Comparison of ENCODE assay signal across 38 cellular contexts in the genomic region with DNA sequence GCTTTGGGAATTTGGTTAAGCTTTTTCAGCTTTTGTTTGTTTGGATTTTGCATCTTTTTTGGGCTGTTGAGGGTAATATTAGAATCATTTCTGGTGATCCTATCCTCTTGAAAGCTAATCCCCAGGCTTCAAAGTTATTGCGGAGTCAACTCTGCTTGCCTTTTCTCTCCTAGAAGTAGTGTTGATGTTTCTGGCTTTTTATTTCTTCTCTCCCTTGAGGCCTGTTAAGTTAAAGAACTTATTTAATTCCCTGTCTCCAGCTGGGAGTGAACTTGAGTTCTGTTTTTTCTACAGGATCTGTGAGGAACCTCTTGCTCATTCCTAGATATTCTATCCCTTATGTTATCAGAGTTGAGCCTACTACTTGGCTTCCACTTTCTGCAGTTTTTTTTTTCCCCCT. TPM values are rescaled to one million over a fixed set of nuclear protein-coding genes. Genes with fewer than 3 reads are reported as not detected.
"Had no signal": no experiment of that assay in that cellular context is flagged by ENCODE, and none has a peak within 500 bp of the region (broad histone marks: within the 10 kb centered on the region; RNA-seq: fewer than 3 reads in every experiment).

No MANE protein-coding gene starts in this region.

- H3K36me3 Mint-ChIP-seq: activated naive CD4-positive, alpha-beta T cell treated with anti-CD3 and anti-CD28 coated beads, Interleukin-2, amount 10 ng/mL, durations not matched to agents 7 days and 5 days; activated naive CD4-positive, alpha-beta T cell treated with anti-CD3 and anti-CD28 coated beads, Interleukin-2, amount 50 U/mL, for 24 hours; activated naive CD4-positive, alpha-beta T cell treated with anti-CD3 and anti-CD28 coated beads, Interleukin-2, amount 50 U/mL, for 72 hours; activated naive CD8-positive, alpha-beta T cell; activated naive CD8-positive, alpha-beta T cell treated with anti-CD3 and anti-CD28 coated beads for 36 hours; activated naive CD8-positive, alpha-beta T cell treated with anti-CD3 and anti-CD28 coated beads, Interleukin-2, amount 10 ng/mL, durations not matched to agents 7 days and 5 days; brain had no signal

- H3K27me3 ChIP-seq: adrenal gland, ascending aorta, body of pancreas, brain microvascular endothelial cell, breast epithelium, cardiac muscle cell had no signal

- H3K4me1 ChIP-seq: ascending aorta, body of pancreas, breast epithelium had no signal

- H3K4me1 Mint-ChIP-seq: activated naive CD4-positive, alpha-beta T cell treated with anti-CD3 and anti-CD28 coated beads, Interleukin-2, amount 10 ng/mL, durations not matched to agents 7 days and 5 days; activated naive CD4-positive, alpha-beta T cell treated with anti-CD3 and anti-CD28 coated beads, Interleukin-2, amount 50 U/mL, for 24 hours; activated naive CD8-positive, alpha-beta T cell treated with anti-CD3 and anti-CD28 coated beads for 36 hours; activated naive CD8-positive, alpha-beta T cell treated with anti-CD3 and anti-CD28 coated beads, Interleukin-2, amount 10 ng/mL, durations not matched to agents 7 days and 5 days; activated naive CD8-positive, alpha-beta T cell treated with anti-CD3 and anti-CD28 coated beads, Interleukin-2, amount 50 U/mL, for 24 hours; activated T-helper 17 cell treated with anti-CD3 and anti-CD28 coated beads, Interleukin-2, amount 50 U/mL, for 72 hours; brain; central memory CD8-positive, alpha-beta T cell had no signal

- H3K9me3 ChIP-seq: adrenal gland, body of pancreas, breast epithelium had no signal

- ATAC-seq: activated naive CD4-positive, alpha-beta T cell treated with anti-CD3 and anti-CD28 coated beads, Interleukin-2, amount 50 U/mL, for 72 hours; activated naive CD8-positive, alpha-beta T cell treated with anti-CD3 and anti-CD28 coated beads, Interleukin-2, amount 50 U/mL, for 24 hours; activated T-cell treated with anti-CD3 and anti-CD28 coated beads, Interleukin-2, amount 50 U/mL, for 4 hours; activated T-cell treated with anti-CD3 and anti-CD28 coated beads, Interleukin-2, amount 50 U/mL, for 72 hours; activated T-helper 17 cell treated with anti-CD3 and anti-CD28 coated beads, Interleukin-2, amount 50 U/mL, for 72 hours; body of pancreas had no signal

- DNase-seq: activated effector memory CD4-positive, alpha-beta T cell treated with anti-CD3 and anti-CD28 coated beads, Interleukin-2, amount 50 U/mL, for 16 hours; activated effector memory CD4-positive, alpha-beta T cell treated with Interleukin-2 at 50 U/mL for 16 hours; activated gamma-delta T cell; activated gamma-delta T cell treated with Interleukin-2 at 50 U/mL for 16 hours; activated naive CD4-positive, alpha-beta T cell; activated naive CD4-positive, alpha-beta T cell treated with anti-CD3 and anti-CD28 coated beads for 36 hours; activated naive CD4-positive, alpha-beta T cell treated with anti-CD3 and anti-CD28 coated beads, Interleukin-2, amount 10 ng/mL, durations not matched to agents 7 days and 5 days; activated naive CD4-positive, alpha-beta T cell treated with anti-CD3 and anti-CD28 coated beads, Interleukin-2, amount 50 U/mL, for 16 hours; activated naive CD4-positive, alpha-beta T cell treated with Interleukin-2 at 50 U/mL for 16 hours; activated naive CD8-positive, alpha-beta T cell treated with anti-CD3 and anti-CD28 coated beads for 36 hours; activated naive CD8-positive, alpha-beta T cell treated with anti-CD3 and anti-CD28 coated beads, Interleukin-2, amount 10 ng/mL, durations not matched to agents 7 days and 5 days; activated naive CD8-positive, alpha-beta T cell treated with anti-CD3 and anti-CD28 coated beads, Interleukin-2, amount 50 U/mL, for 24 hours; activated T-cell treated with anti-CD3 and anti-CD28 coated beads, Interleukin-2, amount 50 U/mL, for 1 hour; activated T-cell treated with anti-CD3 and anti-CD28 coated beads, Interleukin-2, amount 50 U/mL, for 24 hours; activated T-cell treated with anti-CD3 and anti-CD28 coated beads, Interleukin-2, amount 50 U/mL, for 4 hours; activated T-cell treated with anti-CD3 and anti-CD28 coated beads, Interleukin-2, amount 50 U/mL, for 48 hours; activated T-cell treated with anti-CD3 and anti-CD28 coated beads, Interleukin-2, amount 50 U/mL, for 72 hours; adrenal gland; amniotic stem cell; amygdala; anterior cingulate cortex; aorta; body of pancreas; brain microvascular endothelial cell; caudate nucleus; central memory CD4-positive, alpha-beta T cell; cerebellar nuclear complex had no signal

- H3K27ac ChIP-seq: adrenal gland, ascending aorta, body of pancreas, brain microvascular endothelial cell, breast epithelium, cardiac muscle cell had no signal

- H3K9me3 Mint-ChIP-seq: activated naive CD4-positive, alpha-beta T cell treated with anti-CD3 and anti-CD28 coated beads, Interleukin-2, amount 10 ng/mL, durations not matched to agents 7 days and 5 days; activated naive CD4-positive, alpha-beta T cell treated with anti-CD3 and anti-CD28 coated beads, Interleukin-2, amount 50 U/mL, for 72 hours; activated naive CD8-positive, alpha-beta T cell treated with anti-CD3 and anti-CD28 coated beads for 36 hours; activated naive CD8-positive, alpha-beta T cell treated with anti-CD3 and anti-CD28 coated beads, Interleukin-2, amount 10 ng/mL, durations not matched to agents 7 days and 5 days; activated T-cell treated with anti-CD3 and anti-CD28 coated beads, Interleukin-2, amount 50 U/mL, for 24 hours; activated T-helper 1 cell treated with anti-CD3 and anti-CD28 coated beads, Interleukin-12 subunit alpha, Interleukin-12 subunit beta, Interleukin-2, Interleukin-4 antibody, amounts not matched to agents 30 ng/mL and 10 ng/mL and 1 ng/mL, durations not matched to agents 14 hours and 24 hours and 36 hours; activated T-helper 17 cell treated with anti-CD3 and anti-CD28 coated beads, Interleukin-2, amount 50 U/mL, for 72 hours; activated T-helper 2 cell treated with anti-CD3 and anti-CD28 coated beads, Interferon-gamma antibody, Interleukin-2, Interleukin-4, amounts not matched to agents 10 μg/mL and 5 μg/mL and 100 μg/mL, durations not matched to agents 14 hours and 24 hours and 36 hours; brain; central memory CD8-positive, alpha-beta T cell had no signal

- H3K4me3 Mint-ChIP-seq: activated naive CD4-positive, alpha-beta T cell treated with anti-CD3 and anti-CD28 coated beads for 36 hours; activated naive CD4-positive, alpha-beta T cell treated with anti-CD3 and anti-CD28 coated beads, Interleukin-2, amount 10 ng/mL, durations not matched to agents 7 days and 5 days; activated naive CD4-positive, alpha-beta T cell treated with anti-CD3 and anti-CD28 coated beads, Interleukin-2, amount 50 U/mL, for 24 hours; activated naive CD8-positive, alpha-beta T cell; activated naive CD8-positive, alpha-beta T cell treated with anti-CD3 and anti-CD28 coated beads for 36 hours; activated naive CD8-positive, alpha-beta T cell treated with anti-CD3 and anti-CD28 coated beads, Interleukin-2, amount 10 ng/mL, durations not matched to agents 7 days and 5 days; activated naive CD8-positive, alpha-beta T cell treated with anti-CD3 and anti-CD28 coated beads, Interleukin-2, amount 50 U/mL, for 24 hours; activated T-cell treated with anti-CD3 and anti-CD28 coated beads, Interleukin-2, amount 50 U/mL, for 24 hours; activated T-cell treated with anti-CD3 and anti-CD28 coated beads, Interleukin-2, amount 50 U/mL, for 4 hours; activated T-cell treated with anti-CD3 and anti-CD28 coated beads, Interleukin-2, amount 50 U/mL, for 72 hours; activated T-helper 1 cell treated with anti-CD3 and anti-CD28 coated beads, Interleukin-12 subunit alpha, Interleukin-12 subunit beta, Interleukin-2, Interleukin-4 antibody, amounts not matched to agents 30 ng/mL and 10 ng/mL and 1 ng/mL, durations not matched to agents 14 hours and 24 hours and 36 hours; activated T-helper 17 cell treated with anti-CD3 and anti-CD28 coated beads, Interleukin-2, amount 50 U/mL, for 72 hours; brain; central memory CD8-positive, alpha-beta T cell had no signal

- H3K36me3 ChIP-seq: adrenal gland, ascending aorta, brain microvascular endothelial cell, breast epithelium, cardiac muscle cell had no signal

- H3K27me3 Mint-ChIP-seq: activated naive CD4-positive, alpha-beta T cell treated with anti-CD3 and anti-CD28 coated beads, Interleukin-2, amount 10 ng/mL, durations not matched to agents 7 days and 5 days had no signal

- H3K27ac Mint-ChIP-seq: activated naive CD4-positive, alpha-beta T cell treated with anti-CD3 and anti-CD28 coated beads for 36 hours; activated naive CD4-positive, alpha-beta T cell treated with anti-CD3 and anti-CD28 coated beads, Interleukin-2, amount 10 ng/mL, durations not matched to agents 7 days and 5 days; activated naive CD4-positive, alpha-beta T cell treated with anti-CD3 and anti-CD28 coated beads, Interleukin-2, amount 50 U/mL, for 24 hours; activated naive CD4-positive, alpha-beta T cell treated with anti-CD3 and anti-CD28 coated beads, Interleukin-2, amount 50 U/mL, for 72 hours; activated naive CD8-positive, alpha-beta T cell; activated naive CD8-positive, alpha-beta T cell treated with anti-CD3 and anti-CD28 coated beads for 36 hours; activated naive CD8-positive, alpha-beta T cell treated with anti-CD3 and anti-CD28 coated beads, Interleukin-2, amount 10 ng/mL, durations not matched to agents 7 days and 5 days; activated naive CD8-positive, alpha-beta T cell treated with anti-CD3 and anti-CD28 coated beads, Interleukin-2, amount 50 U/mL, for 24 hours; activated T-cell treated with anti-CD3 and anti-CD28 coated beads, Interleukin-2, amount 50 U/mL, for 24 hours; activated T-cell treated with anti-CD3 and anti-CD28 coated beads, Interleukin-2, amount 50 U/mL, for 72 hours; activated T-helper 1 cell treated with anti-CD3 and anti-CD28 coated beads, Interleukin-12 subunit alpha, Interleukin-12 subunit beta, Interleukin-2, Interleukin-4 antibody, amounts not matched to agents 30 ng/mL and 10 ng/mL and 1 ng/mL, durations not matched to agents 14 hours and 24 hours and 36 hours; activated T-helper 17 cell treated with anti-CD3 and anti-CD28 coated beads, Interleukin-2, amount 50 U/mL, for 72 hours; activated T-helper 2 cell treated with anti-CD3 and anti-CD28 coated beads, Interferon-gamma antibody, Interleukin-2, Interleukin-4, amounts not matched to agents 10 μg/mL and 5 μg/mL and 100 μg/mL, durations not matched to agents 14 hours and 24 hours and 36 hours; brain had no signal

- H3K4me3 ChIP-seq: adrenal gland, ascending aorta, body of pancreas, breast epithelium, cardiac muscle cell had no signal

RNA-seq across cellular contexts. Expression of a gene that starts 34.1 kb away (rescaled TPM):
- total RNA-seq: activated naive CD4-positive, alpha-beta T cell treated with anti-CD3 and anti-CD28 coated beads for 36 hours; activated naive CD8-positive, alpha-beta T cell treated with anti-CD3 and anti-CD28 coated beads for 36 hours; activated naive CD8-positive, alpha-beta T cell treated with anti-CD3 and anti-CD28 coated beads, Interleukin-2, amount 10 ng/mL, durations not matched to agents 7 days and 5 days had no signal
